Comparison of ENCODE assay signal across 1 cellular context in genomic region chr5:179795863-179796833, GRCh38.
TF ChIP-seq lines count a peak whose summit lies in the region.

No MANE protein-coding gene starts in this region.

TF ChIP-seq in HEK293, 187 proteins besides CTCF, POLR2A, EP300 and RAD21 (continued from another document and continues in another):
- TF ChIP-seq ZBTB44 (tag by site-specific recombination; IDR thresholded peaks at IDR 0.05) (peak; percentile 53; the same call in 1 of the 2 replicates), PATZ1 (tag by site-specific recombination; IDR thresholded peaks at IDR 0.05) (peak; percentile 76), ZBTB10 (tag by site-specific recombination; IDR thresholded peaks at IDR 0.05) (peak; percentile 43; the same call in 1 of the 2 replicates), ZNF830 (tag by site-specific recombination; IDR thresholded peaks at IDR 0.05; ENCODE audit: low read depth) (no peak), ZNF560 (tag by site-specific recombination; IDR thresholded peaks at IDR 0.05; ENCODE audit: borderline replicate concordance) (no peak), ZFP37 (tag by site-specific recombination; IDR thresholded peaks at IDR 0.05) (no peak), ZNF404 (tag by site-specific recombination; IDR thresholded peaks at IDR 0.05) (no peak), ZNF596 (tag by site-specific recombination; IDR thresholded peaks at IDR 0.05) (0 out of 2 replicates have a peak, but pooled peaks have one; percentile 33), ZNF23 (tag by site-specific recombination; IDR thresholded peaks at IDR 0.05; ENCODE audit: borderline replicate concordance) (no peak), ZIC2 (tag by site-specific recombination; IDR thresholded peaks at IDR 0.05) (peak; percentile 55), ZNF837 (tag by site-specific recombination; IDR thresholded peaks at IDR 0.05) (no peak), ZBTB21 (tag by site-specific recombination; IDR thresholded peaks at IDR 0.05) (no peak), ZNF514 (tag by site-specific recombination; IDR thresholded peaks at IDR 0.05) (no peak), ZNF311 (tag by site-specific recombination; IDR thresholded peaks at IDR 0.05; ENCODE audit: borderline replicate concordance) (no peak), ZNF133 (tag by site-specific recombination; IDR thresholded peaks at IDR 0.05) (no peak), ZNF639 (tag by site-specific recombination; IDR thresholded peaks at IDR 0.05) (no peak), ZNF169 (tag by site-specific recombination; IDR thresholded peaks at IDR 0.05) (no peak), ZNF266 (tag by site-specific recombination; IDR thresholded peaks at IDR 0.05; ENCODE audit: low read depth) (no peak), ZNF2 (tag by site-specific recombination; IDR thresholded peaks at IDR 0.05) (peak; percentile 67; the same call in 1 of the 2 replicates), ZNF692 (tag by site-specific recombination; IDR thresholded peaks at IDR 0.05) (peak; percentile 80), ZNF677 (tag by site-specific recombination; IDR thresholded peaks at IDR 0.05) (no peak), ZNF155 (tag by site-specific recombination; IDR thresholded peaks at IDR 0.05) (no peak), SCRT1 (tag by site-specific recombination; IDR thresholded peaks at IDR 0.05; ENCODE audit: borderline replicate concordance) (no peak), HIC1 (tag by site-specific recombination; IDR thresholded peaks at IDR 0.05) (no peak), REST (tag by site-specific recombination; IDR thresholded peaks at IDR 0.05) (no peak), HOXD13 (CRISPR knock-in tag; IDR thresholded peaks at IDR 0.05; ENCODE audit: borderline replicate concordance) (no peak), ZNF174 (tag by site-specific recombination; IDR thresholded peaks at IDR 0.05) (no peak), SP3 (tag by site-specific recombination; IDR thresholded peaks at IDR 0.05) (peak; percentile 63), OVOL3 (tag by site-specific recombination; IDR thresholded peaks at IDR 0.05) (no peak), ZNF132 (tag by site-specific recombination; IDR thresholded peaks at IDR 0.05; ENCODE audit: borderline replicate concordance) (no peak), ZNF670 (tag by site-specific recombination; IDR thresholded peaks at IDR 0.05; ENCODE audit: low read depth) (no peak), ZNF223 (tag by site-specific recombination; IDR thresholded peaks at IDR 0.05) (no peak), ZBTB48 (tag by site-specific recombination; IDR thresholded peaks at IDR 0.05) (0 out of 2 replicates have a peak, but pooled peaks have one; percentile 14), ZNF292 (tag by site-specific recombination; IDR thresholded peaks at IDR 0.05; ENCODE audit: borderline replicate concordance, low read depth) (no peak), ZNF302 (tag by site-specific recombination; IDR thresholded peaks at IDR 0.05; ENCODE audit: low read depth) (no peak), SALL2 (tag by site-specific recombination; IDR thresholded peaks at IDR 0.05; ENCODE audit: borderline replicate concordance) (no peak), ZNF18 (tag by site-specific recombination; IDR thresholded peaks at IDR 0.05) (no peak), ZNF843 (tag by site-specific recombination; IDR thresholded peaks at IDR 0.05) (no peak), ELK4 (IDR thresholded peaks at IDR 0.05; ENCODE audit: borderline replicate concordance, low read depth, low read length) (no peak), ZNF341 (tag by site-specific recombination; IDR thresholded peaks at IDR 0.05; ENCODE audit: low read depth) (peak; percentile 55; the same call in 1 of the 2 replicates), ZNF501 (tag by site-specific recombination; IDR thresholded peaks at IDR 0.05) (no peak; the same call in 1 of the 2 replicates), MEIS1 (CRISPR knock-in tag; IDR thresholded peaks at IDR 0.05; ENCODE audit: borderline replicate concordance) (peak; percentile 18; the same call in 1 of the 2 replicates), ZBTB20 (tag by site-specific recombination; IDR thresholded peaks at IDR 0.05) (peak; percentile 84), WT1 (tag by site-specific recombination; IDR thresholded peaks at IDR 0.05) (no peak), ZNF157 (tag by site-specific recombination; IDR thresholded peaks at IDR 0.05) (no peak), ZNF701 (tag by site-specific recombination; IDR thresholded peaks at IDR 0.05) (no peak), YY2 (tag by site-specific recombination; IDR thresholded peaks at IDR 0.05) (no peak), ZNF239 (tag by site-specific recombination; IDR thresholded peaks at IDR 0.05) (no peak)
